23 cellular contexts compared by ENCODE assay signal in genomic region chr4:148015468-148015867, GRCh38.
"Had no signal": no experiment of that assay in that cellular context is flagged by ENCODE, and none has a peak within 500 bp of the region (broad histone marks: within the 10 kb centered on the region; RNA-seq: fewer than 3 reads in every experiment).

No MANE protein-coding gene starts in this region.

- H3K4me3 Mint-ChIP-seq: naive thymus-derived CD4-positive, alpha-beta T cell; nephron progenitor cell; stimulated activated memory B cell treated with anti-CD40 and anti-IgM and Interleukin-4, amounts not matched to agents 10 μg/mL and 1 μg/mL and 100 μg/mL, for 72 hours; stimulated activated naive CD8-positive, alpha-beta T cell treated with anti-CD3 and anti-CD28 coated beads, Interleukin-15, Interleukin-2, amounts not matched to agents 100 ng/mL and 50 ng/mL, for 24 hours had no signal

- ATAC-seq: left colon; lower lobe of right lung; naive thymus-derived CD4-positive, alpha-beta T cell; stimulated activated memory B cell treated with anti-CD40 and anti-IgM and Interleukin-4, amounts not matched to agents 10 μg/mL and 1 μg/mL and 100 μg/mL, for 72 hours had no signal

- H3K9me3 Mint-ChIP-seq: nephron progenitor cell; stimulated activated memory B cell treated with anti-CD40 and anti-IgM and Interleukin-4, amounts not matched to agents 10 μg/mL and 1 μg/mL and 100 μg/mL, for 72 hours; stimulated activated naive CD8-positive, alpha-beta T cell treated with anti-CD3 and anti-CD28 coated beads, Interleukin-15, Interleukin-2, amounts not matched to agents 100 ng/mL and 50 ng/mL, for 24 hours had no signal

- H3K27ac Mint-ChIP-seq: stimulated activated memory B cell treated with anti-CD40 and anti-IgM and Interleukin-4, amounts not matched to agents 10 μg/mL and 1 μg/mL and 100 μg/mL, for 72 hours; stimulated activated naive CD8-positive, alpha-beta T cell treated with anti-CD3 and anti-CD28 coated beads, Interleukin-15, Interleukin-2, amounts not matched to agents 100 ng/mL and 50 ng/mL, for 24 hours had no signal

- H3K27me3 Mint-ChIP-seq: naive thymus-derived CD4-positive, alpha-beta T cell; stimulated activated memory B cell treated with anti-CD40 and anti-IgM and Interleukin-4, amounts not matched to agents 10 μg/mL and 1 μg/mL and 100 μg/mL, for 72 hours; stimulated activated naive CD8-positive, alpha-beta T cell treated with anti-CD3 and anti-CD28 coated beads, Interleukin-15, Interleukin-2, amounts not matched to agents 100 ng/mL and 50 ng/mL, for 24 hours had no signal

- H3K4me1 Mint-ChIP-seq: stimulated activated memory B cell treated with anti-CD40 and anti-IgM and Interleukin-4, amounts not matched to agents 10 μg/mL and 1 μg/mL and 100 μg/mL, for 72 hours had no signal

- H3K36me3 Mint-ChIP-seq: stimulated activated memory B cell treated with anti-CD40 and anti-IgM and Interleukin-4, amounts not matched to agents 10 μg/mL and 1 μg/mL and 100 μg/mL, for 72 hours had no signal

- H3K27me3 ChIP-seq: dorsolateral prefrontal cortex, hepatocyte, spleen, testis, tibial nerve, upper lobe of right lung, vagina had no signal

- DNase-seq: dorsolateral prefrontal cortex; effector CD8-positive, alpha-beta T cell; foreskin melanocyte; head of caudate nucleus; left colon; lower lobe of right lung; naive thymus-derived CD4-positive, alpha-beta T cell; nephron progenitor cell; retina; spleen; stimulated activated CD4-positive, alpha-beta T cell treated with anti-CD3 and anti-CD28 coated beads, Interleukin-15, amount 100 ng/mL, for 24 hours; stimulated activated CD4-positive, alpha-beta T cell treated with anti-CD3 and anti-CD28 coated beads, Interleukin-1b, Interleukin-23, amount 100 ng/mL, for 48 hours; stimulated activated CD4-positive, alpha-beta T cell treated with anti-CD3 and anti-CD28 coated beads, Interleukin-4, amount 100 ng/mL, for 24 hours; testis; upper lobe of right lung had no signal

- H3K9me3 ChIP-seq: lower lobe of right lung, prostate gland, testis, upper lobe of right lung, vagina had no signal

- H3K27ac ChIP-seq: coronary artery, dorsolateral prefrontal cortex, hepatocyte, lower lobe of right lung, parathyroid adenoma, prostate gland, testis, tibial nerve, upper lobe of right lung, vagina had no signal

- H3K36me3 ChIP-seq: lower lobe of right lung, prostate gland, spleen, upper lobe of right lung, vagina had no signal

- H3K4me3 ChIP-seq: coronary artery, dorsolateral prefrontal cortex, hepatocyte, lower lobe of right lung, prostate gland, spleen, testis, tibial nerve, upper lobe of right lung, vagina had no signal
